ENCODE assay signal across 8 cellular contexts in the genomic region with DNA sequence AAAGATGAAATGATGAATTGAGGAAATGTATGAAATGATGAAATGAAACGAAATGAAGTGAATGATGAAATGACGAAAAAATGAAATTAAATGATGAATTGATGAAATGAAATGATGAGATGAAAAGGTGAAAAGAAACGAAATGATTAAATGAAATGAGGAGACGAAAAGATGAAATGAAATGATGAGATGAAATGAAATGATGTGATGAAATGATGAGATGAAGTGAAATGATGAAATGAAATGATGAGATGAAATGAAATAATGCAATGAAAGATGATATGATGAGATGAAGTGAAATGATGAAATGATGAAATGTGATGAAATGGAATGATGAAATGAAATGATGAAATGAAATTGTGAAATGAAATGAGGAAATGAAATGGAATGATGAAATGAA.
A peak's percentile ranks its signal among the peaks of the same experiment; 100 is the strongest.
DNase-seq lines count a peak whose midpoint lies in the region; ATAC-seq, FAIRE-seq and TF ChIP-seq lines count a peak whose summit lies in the region.
"Not testable (repeated sequence)": the region's sequence is repeated elsewhere in the genome, so short reads cannot be mapped to it uniquely, and the experiment has no call there.

No MANE protein-coding gene starts in this region.

- 12% methylated on average over 4 of the region's 4 CpGs for WGBS in HepG2 (ENCODE audit: low lambda C conversion rate)
- 46 to 48% methylated on average over 3 of the region's 4 CpGs for WGBS in pancreas, 2 donors

- H4K20me1 ChIP-seq in HepG2 (ENCODE audit: insufficient read depth, low read length): not testable (repeated sequence)

- not testable (repeated sequence) for H3K4me2 ChIP-seq in HepG2 (ENCODE audit: low read depth, low read length)

- H3K27ac ChIP-seq in CD4-positive, alpha-beta memory T cell (ENCODE audit: low read depth, low read length); HepG2 (ENCODE audit: extremely low read length, insufficient read depth, low read length); pancreas: not testable (repeated sequence)

- H3K4me3 ChIP-seq in CD4-positive, alpha-beta memory T cell (ENCODE audit: low read length in 2 of 2); HepG2 (replicated peaks in 1 of 3; ENCODE audit: insufficient read depth in 1 of 3, low read depth in 2 of 3, low read length in 3 of 3); pancreas: not testable (repeated sequence)

- H3K79me2 ChIP-seq in HepG2 (ENCODE audit: insufficient read depth, low read length): not testable (repeated sequence)

- H3K27me3 ChIP-seq in CD4-positive, alpha-beta memory T cell (ENCODE audit: insufficient read depth, low read length); HepG2 (ENCODE audit: control insufficient read depth in 1 of 2, insufficient read depth in 2 of 2, low read length in 2 of 2); pancreas: not testable (repeated sequence)

- not testable (repeated sequence) for TF ChIP-seq POLR2A in HepG2 (IDR thresholded peaks at IDR 0.05; ENCODE audit: insufficient read depth in 1 of 2, low read depth in 2 of 2, low read length in 2 of 2)

- FAIRE-seq in HepG2 (lab: Jason Lieb, UNC): not testable (repeated sequence)
- FAIRE-seq in pancreas (lab: Jason Lieb, UNC): peak; percentile 93

- not testable (repeated sequence) for ATAC-seq in activated CD8-positive, alpha-beta T cell treated with anti-CD3 and anti-CD28 coated beads for 36 hours; activated naive CD8-positive, alpha-beta T cell treated with anti-CD3 and anti-CD28 coated beads, Interleukin-2, amount 50 U/mL, for 24 hours; HepG2; pancreas

- TF ChIP-seq EP300 in HepG2 (IDR thresholded peaks at IDR 0.05; ENCODE audit: low read depth in 2 of 2, low read length in 2 of 2); HepG2 (CRISPR knock-in tag; IDR thresholded peaks at IDR 0.05; ENCODE audit: borderline replicate concordance): not testable (repeated sequence)

- intact Hi-C loops in CD4-positive, alpha-beta memory T cell (cut with micrococcal nuclease); activated CD8-positive, alpha-beta T cell treated with anti-CD3 and anti-CD28 coated beads for 36 hours (cut with micrococcal nuclease); activated naive CD4-positive, alpha-beta T cell treated with anti-CD3 and anti-CD28 coated beads for 36 hours (cut with micrococcal nuclease); HepG2 (cut with micrococcal nuclease; ENCODE audit: unreplicated experiment); pancreas (cut with DNase I): not testable (repeated sequence)

- H3K36me3 Mint-ChIP-seq in CD4-positive, alpha-beta memory T cell: peaks cover 3 to 12% of the 10 kb centered on the region in 2 donors
- peaks cover 14% of the 10 kb centered on the region for H3K36me3 Mint-ChIP-seq in T-helper 2 cell treated with Interferon-gamma antibody and Interleukin-4, amounts not matched to agents 5 μg/mL and 100 μg/mL, for 36 hours (ENCODE audit: low read depth)
- peaks cover 16% of the 10 kb centered on the region for H3K36me3 Mint-ChIP-seq in activated CD8-positive, alpha-beta T cell treated with anti-CD3 and anti-CD28 coated beads for 36 hours (ENCODE audit: low read depth)
- peaks cover 21% of the 10 kb centered on the region for H3K36me3 Mint-ChIP-seq in activated naive CD4-positive, alpha-beta T cell treated with anti-CD3 and anti-CD28 coated beads for 36 hours (ENCODE audit: low read depth)
- H3K36me3 Mint-ChIP-seq in activated naive CD8-positive, alpha-beta T cell treated with anti-CD3 and anti-CD28 coated beads, Interleukin-2, amount 50 U/mL, for 24 hours (ENCODE audit: low read depth): peaks cover 17% of the 10 kb centered on the region
- H3K36me3 Mint-ChIP-seq in type B pancreatic cell: peaks cover 12% of the 10 kb centered on the region

- not testable (repeated sequence) for H3K9me3 ChIP-seq in CD4-positive, alpha-beta memory T cell (ENCODE audit: control insufficient read depth in 1 of 2, low read length in 2 of 2); HepG2 (ENCODE audit: low read length); pancreas

- not testable (repeated sequence) for H3K4me1 Mint-ChIP-seq in CD4-positive, alpha-beta memory T cell; T-helper 2 cell treated with Interferon-gamma antibody and Interleukin-4, amounts not matched to agents 5 μg/mL and 100 μg/mL, for 36 hours (ENCODE audit: low read depth); activated CD8-positive, alpha-beta T cell treated with anti-CD3 and anti-CD28 coated beads for 36 hours (ENCODE audit: low read depth); activated naive CD4-positive, alpha-beta T cell treated with anti-CD3 and anti-CD28 coated beads for 36 hours (ENCODE audit: low read depth); activated naive CD8-positive, alpha-beta T cell treated with anti-CD3 and anti-CD28 coated beads, Interleukin-2, amount 50 U/mL, for 24 hours; type B pancreatic cell (ENCODE audit: unreplicated experiment)

- H3K36me3 ChIP-seq in CD4-positive, alpha-beta memory T cell (ENCODE audit: insufficient read depth, low read length); HepG2 (replicated peaks in 1 of 2; ENCODE audit: control insufficient read depth in 1 of 2, insufficient read depth in 2 of 2, low read length in 2 of 2); pancreas: not testable (repeated sequence)

- H2AFZ ChIP-seq in HepG2 (ENCODE audit: low read length): not testable (repeated sequence)

- not testable (repeated sequence) for DNase-seq in CD4-positive, alpha-beta memory T cell; T-helper 2 cell treated with Interferon-gamma antibody and Interleukin-4, amounts not matched to agents 5 μg/mL and 100 μg/mL, for 36 hours (ENCODE audit: low spot score); activated CD8-positive, alpha-beta T cell treated with anti-CD3 and anti-CD28 coated beads for 36 hours; activated naive CD4-positive, alpha-beta T cell treated with anti-CD3 and anti-CD28 coated beads for 36 hours; activated naive CD8-positive, alpha-beta T cell treated with anti-CD3 and anti-CD28 coated beads, Interleukin-2, amount 50 U/mL, for 24 hours; HepG2 (ENCODE audit: low spot score); pancreas; type B pancreatic cell (ENCODE audit: extremely low spot score, unreplicated experiment)

- in situ Hi-C loops in HepG2 (cut with HindIII; ENCODE audit: extremely low pct_ligation_motif_present, low pct_unique_long_range_greater_than_20kb): not testable (repeated sequence)

- peaks cover 2 to 30% (median 25%) of the 10 kb centered on the region in 8 donors for H3K9me3 Mint-ChIP-seq in CD4-positive, alpha-beta memory T cell
- H3K9me3 Mint-ChIP-seq in T-helper 2 cell treated with Interferon-gamma antibody and Interleukin-4, amounts not matched to agents 5 μg/mL and 100 μg/mL, for 36 hours: peaks cover 29% of the 10 kb centered on the region
- H3K9me3 Mint-ChIP-seq in activated CD8-positive, alpha-beta T cell treated with anti-CD3 and anti-CD28 coated beads for 36 hours: peaks cover 21% of the 10 kb centered on the region
- H3K9me3 Mint-ChIP-seq in activated naive CD4-positive, alpha-beta T cell treated with anti-CD3 and anti-CD28 coated beads for 36 hours: peaks cover 24% of the 10 kb centered on the region
- peaks cover 25% of the 10 kb centered on the region for H3K9me3 Mint-ChIP-seq in activated naive CD8-positive, alpha-beta T cell treated with anti-CD3 and anti-CD28 coated beads, Interleukin-2, amount 50 U/mL, for 24 hours
- peaks cover 12% of the 10 kb centered on the region for H3K9me3 Mint-ChIP-seq in type B pancreatic cell

- BruUV-seq in HepG2 (replicated peaks; lab: Mats Ljungman, UMichigan): not testable (repeated sequence)

- peak overlapping the region in 3 of 8 donors; percentile 28 to 73 (median 37) for H3K4me3 Mint-ChIP-seq in CD4-positive, alpha-beta memory T cell
- peak overlapping the region; percentile 0 for H3K4me3 Mint-ChIP-seq in T-helper 2 cell treated with Interferon-gamma antibody and Interleukin-4, amounts not matched to agents 5 μg/mL and 100 μg/mL, for 36 hours
- not testable (repeated sequence) for H3K4me3 Mint-ChIP-seq in activated CD8-positive, alpha-beta T cell treated with anti-CD3 and anti-CD28 coated beads for 36 hours; activated naive CD4-positive, alpha-beta T cell treated with anti-CD3 and anti-CD28 coated beads for 36 hours; activated naive CD8-positive, alpha-beta T cell treated with anti-CD3 and anti-CD28 coated beads, Interleukin-2, amount 50 U/mL, for 24 hours
- peak overlapping the region; percentile 1 for H3K4me3 Mint-ChIP-seq in type B pancreatic cell

- not testable (repeated sequence) for H3K27me3 Mint-ChIP-seq in CD4-positive, alpha-beta memory T cell
- peaks cover 21% of the 10 kb centered on the region for H3K27me3 Mint-ChIP-seq in T-helper 2 cell treated with Interferon-gamma antibody and Interleukin-4, amounts not matched to agents 5 μg/mL and 100 μg/mL, for 36 hours (ENCODE audit: low read depth)
- peaks cover 16% of the 10 kb centered on the region for H3K27me3 Mint-ChIP-seq in activated CD8-positive, alpha-beta T cell treated with anti-CD3 and anti-CD28 coated beads for 36 hours
- peaks cover 16% of the 10 kb centered on the region for H3K27me3 Mint-ChIP-seq in activated naive CD4-positive, alpha-beta T cell treated with anti-CD3 and anti-CD28 coated beads for 36 hours (ENCODE audit: low read depth)
- H3K27me3 Mint-ChIP-seq in activated naive CD8-positive, alpha-beta T cell treated with anti-CD3 and anti-CD28 coated beads, Interleukin-2, amount 50 U/mL, for 24 hours: peaks cover 20% of the 10 kb centered on the region
- H3K27me3 Mint-ChIP-seq in type B pancreatic cell: peaks cover 11% of the 10 kb centered on the region

- H3K27ac Mint-ChIP-seq in CD4-positive, alpha-beta memory T cell: peak overlapping the region in 4 of 7 donors; percentile 31 to 73 (median 52)
- peak overlapping the region; percentile 60 for H3K27ac Mint-ChIP-seq in T-helper 2 cell treated with Interferon-gamma antibody and Interleukin-4, amounts not matched to agents 5 μg/mL and 100 μg/mL, for 36 hours
- peak overlapping the region; percentile 47 for H3K27ac Mint-ChIP-seq in activated CD8-positive, alpha-beta T cell treated with anti-CD3 and anti-CD28 coated beads for 36 hours
- H3K27ac Mint-ChIP-seq in activated naive CD4-positive, alpha-beta T cell treated with anti-CD3 and anti-CD28 coated beads for 36 hours: peak overlapping the region; percentile 32
- H3K27ac Mint-ChIP-seq in activated naive CD8-positive, alpha-beta T cell treated with anti-CD3 and anti-CD28 coated beads, Interleukin-2, amount 50 U/mL, for 24 hours: peak overlapping the region; percentile 47
- not testable (repeated sequence) for H3K27ac Mint-ChIP-seq in type B pancreatic cell

- not testable (repeated sequence) for H3K4me1 ChIP-seq in CD4-positive, alpha-beta memory T cell (ENCODE audit: insufficient read depth, low read length); HepG2 (ENCODE audit: insufficient read depth, low read length); pancreas

- POLR2A ChIA-PET in CD4-positive, alpha-beta memory T cell (lab: Charles Lee; ENCODE audit: partially characterized antibody); activated CD8-positive, alpha-beta T cell treated with anti-CD3 and anti-CD28 coated beads for 36 hours (lab: Charles Lee); HepG2 (lab: Yijun Ruan, JAX): not testable (repeated sequence)

- TF ChIP-seq CTCF in activated CD8-positive, alpha-beta T cell treated with anti-CD3 and anti-CD28 coated beads for 36 hours (IDR thresholded peaks at IDR 0.05); HepG2 (CRISPR knock-in tag; IDR thresholded peaks at IDR 0.05); pancreas (IDR thresholded peaks at IDR 0.05); type B pancreatic cell (conservative IDR thresholded peaks at IDR 0.05): not testable (repeated sequence)

- CTCF ChIA-PET in CD4-positive, alpha-beta memory T cell (lab: Charles Lee; ENCODE audit: partially characterized antibody); activated CD8-positive, alpha-beta T cell treated with anti-CD3 and anti-CD28 coated beads for 36 hours (lab: Charles Lee); activated naive CD4-positive, alpha-beta T cell treated with anti-CD3 and anti-CD28 coated beads for 36 hours (lab: Charles Lee); HepG2 (lab: Yijun Ruan, JAX; ENCODE audit: low intra/inter-chr PET ratio, low total read pairs): not testable (repeated sequence)

- not testable (repeated sequence) for H3K9ac ChIP-seq in HepG2 (ENCODE audit: insufficient read depth, low read depth, low read length)

- not testable (repeated sequence) for TF ChIP-seq RAD21 in HepG2 (CRISPR knock-in tag; IDR thresholded peaks at IDR 0.05)
